Comparison of ENCODE assay signal across 1 cellular context in genomic region chr2:239498576-239498975, GRCh38.
TF ChIP-seq lines count a peak whose summit lies in the region.

No MANE protein-coding gene starts in this region.

TF ChIP-seq in HepG2, 621 proteins besides CTCF, POLR2A, EP300 and RAD21:
- peak; percentile 92 for TF ChIP-seq PRDM15 (CRISPR knock-in tag; IDR thresholded peaks at IDR 0.05)
- no peak for TF ChIP-seq ZNF570 (CRISPR knock-in tag; IDR thresholded peaks at IDR 0.05; ENCODE audit: borderline replicate concordance)
